Comparison of ENCODE assay signal across 11 cellular contexts in the genomic region with DNA sequence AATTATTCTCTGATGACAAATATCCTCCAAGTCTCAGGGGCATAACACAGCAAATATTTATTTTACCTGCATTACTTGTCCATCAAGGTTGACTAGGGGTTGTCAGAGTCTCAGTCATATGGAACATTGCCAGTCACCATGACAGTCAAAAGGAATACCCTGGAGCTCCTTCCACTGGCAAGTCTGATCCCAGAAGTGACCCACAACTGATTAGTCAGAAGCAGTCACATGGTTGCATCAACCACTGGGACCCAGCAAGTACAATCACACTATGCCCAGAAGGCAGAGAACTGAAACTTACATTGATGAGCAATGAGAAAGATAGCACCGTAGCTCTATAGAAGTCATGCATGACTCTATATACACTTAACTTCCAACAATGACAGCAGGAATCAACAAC. TPM values are rescaled to one million over a fixed set of nuclear protein-coding genes. Genes with fewer than 3 reads are reported as not detected.
DNase-seq lines count a peak whose midpoint lies in the region; ATAC-seq and TF ChIP-seq lines count a peak whose summit lies in the region.
"Had no signal": no experiment of that assay in that cellular context is flagged by ENCODE, and none has a peak within 500 bp of the region (broad histone marks: within the 10 kb centered on the region; RNA-seq: fewer than 3 reads in every experiment).

No MANE protein-coding gene starts in this region.

- H3K9me3 ChIP-seq in sigmoid colon: peaks cover 0 to 10% (median 4%) of the 10 kb centered on the region in 4 donors

- H3K4me3 ChIP-seq in sigmoid colon (no peak overlapping the region), lower leg skin (ENCODE audit: low read depth, poor library complexity, severe bottlenecking) (no peak overlapping the region)
- H3K4me3 ChIP-seq: K562 had no signal

- no peak overlapping the region for H3K4me3 Mint-ChIP-seq in stimulated activated effector memory CD8-positive, alpha-beta T cell treated with anti-CD3 and anti-CD28 coated beads, Interleukin-12 subunit alpha, Interleukin-12 subunit beta, amount 100 ng/mL, for 72 hours

- intact Hi-C loops in sigmoid colon (cut with DNase I): no loop called here
- intact Hi-C loops in lower leg skin (cut with DNase I; ENCODE audit: low total_unique reads): no loop called here

- H3K36me3 Mint-ChIP-seq in stimulated activated effector memory CD8-positive, alpha-beta T cell treated with anti-CD3 and anti-CD28 coated beads, Interleukin-12 subunit alpha, Interleukin-12 subunit beta, amount 100 ng/mL, for 72 hours: no peaks in the 10 kb centered on the region

- H3K4me1 Mint-ChIP-seq in stimulated activated effector memory CD8-positive, alpha-beta T cell treated with anti-CD3 and anti-CD28 coated beads, Interleukin-12 subunit alpha, Interleukin-12 subunit beta, amount 100 ng/mL, for 72 hours: no peaks in the 10 kb centered on the region

- no peak overlapping the region for H3K27ac ChIP-seq in sigmoid colon

- ATAC-seq in HG03103 (IDR thresholded peaks at IDR 0.05; ENCODE audit: low read depth, unreplicated experiment) (peak; percentile 86), GM18517 (IDR thresholded peaks at IDR 0.05; ENCODE audit: unreplicated experiment) (no peak)
- peak; percentile 13 for ATAC-seq in stimulated activated effector memory CD8-positive, alpha-beta T cell treated with anti-CD3 and anti-CD28 coated beads, Interleukin-12 subunit alpha, Interleukin-12 subunit beta, amount 100 ng/mL, for 72 hours
- ATAC-seq: K562 had no signal

- no peak for TF ChIP-seq POLR2A in sigmoid colon (IDR thresholded peaks at IDR 0.05)
- TF ChIP-seq POLR2A in lower leg skin (IDR thresholded peaks at IDR 0.05): no peak

- 91 to 95% methylated on average over 1 of the region's 1 CpG for WGBS in sigmoid colon, 2 donors
- WGBS in lower leg skin, 2 donors: 39 to 56% methylated on average over 1 of the region's 1 CpG

- no peaks in the 10 kb centered on the region for H3K4me1 ChIP-seq in sigmoid colon

- peaks cover 23% of the 10 kb centered on the region for H3K9me3 Mint-ChIP-seq in stimulated activated effector memory CD8-positive, alpha-beta T cell treated with anti-CD3 and anti-CD28 coated beads, Interleukin-12 subunit alpha, Interleukin-12 subunit beta, amount 100 ng/mL, for 72 hours

- no peak for TF ChIP-seq CTCF in sigmoid colon (IDR thresholded peaks at IDR 0.05)
- TF ChIP-seq CTCF in lower leg skin (IDR thresholded peaks at IDR 0.05): no peak

- H3K36me3 ChIP-seq in sigmoid colon: no peaks in the 10 kb centered on the region

- no peak for TF ChIP-seq EP300 in sigmoid colon (IDR thresholded peaks at IDR 0.05)

- no peaks in the 10 kb centered on the region for H3K27me3 ChIP-seq in sigmoid colon

- peak; percentile 46 for DNase-seq in SIG-M5 treated with dmso at 0.1 percent for 504 hours (lab: John Stamatoyannopoulos, UW; ENCODE audit: unreplicated experiment)
- no peak for DNase-seq in SIG-M5 (lab: John Stamatoyannopoulos, UW)
- peak; percentile 67 for DNase-seq in SK-MEL-5 (ENCODE audit: low read depth, low spot score)
- DNase-seq in stimulated activated effector memory CD8-positive, alpha-beta T cell treated with anti-CD3 and anti-CD28 coated beads, Interleukin-12 subunit alpha, Interleukin-12 subunit beta, amount 100 ng/mL, for 72 hours (ENCODE audit: low spot score in 2 of 2): no peak
- DNase-seq in sigmoid colon: no peak
- DNase-seq in lower leg skin (ENCODE audit: low spot score in 2 of 2): no peak
- DNase-seq: activated naive CD4-positive, alpha-beta T cell had no signal

- H3K27ac Mint-ChIP-seq in stimulated activated effector memory CD8-positive, alpha-beta T cell treated with anti-CD3 and anti-CD28 coated beads, Interleukin-12 subunit alpha, Interleukin-12 subunit beta, amount 100 ng/mL, for 72 hours: no peak overlapping the region

- in situ Hi-C loops in SK-MEL-5 (cut with HindIII; ENCODE audit: low pct_unique_long_range_greater_than_20kb, low sequenced_read_pairs): no loop called here

RNA-seq across cellular contexts. Expression of gene SOD3, which starts 41.9 kb away (rescaled TPM):
- not detected in 2 replicates for total RNA-seq in SK-MEL-5 (2014; rRNA removed; shearing (Covaris generic))
- 0.08 and 0.11 TPM in 2 replicates for polyA plus RNA-seq in SK-MEL-5 (2015; cell fraction: cytosol; rRNA removed)
- not detected in 2 replicates for polyA plus RNA-seq in SK-MEL-5 (2015; cell fraction: nucleus; rRNA removed)
- total RNA-seq in sigmoid colon (100 to 1,000 TPM in 2 of 4 donors, 10 to 100 TPM in 2; 45.3 to 164 (median 95.4) TPM), lower leg skin (10 to 100 TPM; 48.3 to 73.6 (median 62.7) TPM)
- polyA plus RNA-seq in sigmoid colon: 10 to 100 TPM in 1 of 3 donors, 1 to 10 TPM in 2; 3.2 to 28.9 (median 9.6) TPM
- total RNA-seq: A673 had no signal

Comparison
In these comparisons a context has a peak if more than half of its experiments do, and no peak if none do; other contexts are left out.
1. DNase-seq: peak in SIG-M5 treated with dmso at 0.1 percent for 504 hours (single experiment) and SK-MEL-5 (single experiment); none in SIG-M5 (single experiment), stimulated activated effector memory CD8-positive, alpha-beta T cell treated with anti-CD3 and anti-CD28 coated beads, Interleukin-12 subunit alpha, Interleukin-12 subunit beta, amount 100 ng/mL, for 72 hours (0 of 2), sigmoid colon (single experiment) and lower leg skin (0 of 2).
2. RNA of gene SOD3, which starts 41.9 kb away (total RNA-seq): 45.3 to 164 TPM in sigmoid colon and 48.3 to 73.6 TPM in lower leg skin; not detected in SK-MEL-5; every median in the first group is over 10 times any median in the second.